ENCODE assay signal across 13 cellular contexts in the genomic region with DNA sequence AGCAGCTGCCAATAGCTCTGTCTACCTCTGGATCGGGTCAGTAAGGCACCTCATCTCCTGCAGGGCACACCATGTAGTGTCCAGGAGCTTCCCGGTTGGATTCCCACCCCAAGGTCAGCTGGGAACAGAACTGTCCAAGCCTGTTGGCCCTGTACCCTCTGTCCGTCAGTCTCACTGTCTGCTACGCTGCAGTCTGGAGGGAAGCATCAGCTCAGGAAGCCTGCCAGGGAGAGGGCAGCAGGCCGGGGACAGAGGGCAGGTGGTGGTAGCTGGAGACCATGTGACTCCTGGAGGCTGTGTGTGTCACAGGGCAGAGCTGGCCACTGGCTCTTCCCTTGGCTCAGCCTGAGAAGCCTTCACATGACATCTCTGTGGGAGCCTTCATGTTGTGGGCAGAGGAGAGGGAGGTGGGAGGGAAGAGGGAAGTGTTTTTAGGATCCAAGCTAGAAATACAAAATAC.
A peak's percentile ranks its signal among the peaks of the same experiment; 100 is the strongest.
DNase-seq lines count a peak whose midpoint lies in the region; ATAC-seq lines count a peak whose summit lies in the region.
"Had no signal": no experiment of that assay in that cellular context is flagged by ENCODE, and none has a peak within 500 bp of the region (broad histone marks: within the 10 kb centered on the region; RNA-seq: fewer than 3 reads in every experiment).

No MANE protein-coding gene starts in this region.

- peak overlapping the region; percentile 90 for H3K27ac ChIP-seq in right cardiac atrium (ENCODE audit: low read length)
- H3K27ac ChIP-seq in effector memory CD4-positive, alpha-beta T cell (ENCODE audit: insufficient read depth, low read length, poor library complexity, severe bottlenecking) = no peak overlapping the region

- H3K36me3 ChIP-seq in effector memory CD4-positive, alpha-beta T cell (ENCODE audit: control insufficient read depth, insufficient read depth, low read length) = no peaks in the 10 kb centered on the region

- H3K27me3 ChIP-seq in right cardiac atrium (ENCODE audit: control insufficient read depth, insufficient read depth) = no peaks in the 10 kb centered on the region
- H3K27me3 ChIP-seq in effector memory CD4-positive, alpha-beta T cell (replicated peaks; ENCODE audit: control insufficient read depth, insufficient read depth, low read length, poor library complexity, severe bottlenecking) = no peaks in the 10 kb centered on the region

- WGBS in right cardiac atrium = 54% methylated on average over 5 of the region's 5 CpGs

- intact Hi-C loops in right cardiac atrium (cut with DNase I) = loop anchor here in 1 of 4 donors (5.0 kb wide), 1 partner anchor 466 kb away; the partner anchor contains the start of gene NR4A3

- ATAC-seq in right cardiac atrium (peak; percentile 65 to 76), HG03196 (IDR thresholded peaks at IDR 0.05; ENCODE audit: unreplicated experiment) (no peak)
- ATAC-seq: activated CD4-positive, alpha-beta T cell treated with anti-CD3 and anti-CD28 coated beads for 36 hours; activated T-cell treated with anti-CD3 and anti-CD28 coated beads, Interleukin-2, amount 50 U/mL, for 4 hours; natural killer cell had no signal

- H3K9me3 ChIP-seq in right cardiac atrium (ENCODE audit: control insufficient read depth, low read length) = no peaks in the 10 kb centered on the region
- no peaks in the 10 kb centered on the region for H3K9me3 ChIP-seq in effector memory CD4-positive, alpha-beta T cell (ENCODE audit: control insufficient read depth, low read length)

- H3K4me1 ChIP-seq in right cardiac atrium (ENCODE audit: control insufficient read depth, insufficient read depth, low read length) = peaks cover 2% of the 10 kb centered on the region
- no peaks in the 10 kb centered on the region for H3K4me1 ChIP-seq in effector memory CD4-positive, alpha-beta T cell (ENCODE audit: control insufficient read depth, insufficient read depth, low read length, poor library complexity, severe bottlenecking)

- DNase-seq in Ammon's horn (ENCODE audit: low spot score) = peak; percentile 51
- peak; percentile 39 for DNase-seq in cerebellum (ENCODE audit: low spot score)
- DNase-seq in right cardiac atrium = peak; percentile 55 to 77 (median 74)
- peak; percentile 12 for DNase-seq in renal cortical epithelial cell (ENCODE audit: low read depth)
- no peak for DNase-seq in effector memory CD4-positive, alpha-beta T cell
- no peak for DNase-seq in activated effector memory CD4-positive, alpha-beta T cell treated with Interleukin-2 at 50 U/mL for 16 hours
- no peak for DNase-seq in inferior parietal cortex (ENCODE audit: extremely low spot score)
- DNase-seq: ACHN; activated CD4-positive, alpha-beta T cell treated with anti-CD3 and anti-CD28 coated beads for 36 hours; activated T-cell treated with anti-CD3 and anti-CD28 coated beads, Interleukin-2, amount 50 U/mL, for 4 hours; islet precursor cell; natural killer cell had no signal

- H3K4me3 ChIP-seq in right cardiac atrium (ENCODE audit: low read length) = no peak overlapping the region
- H3K4me3 ChIP-seq in effector memory CD4-positive, alpha-beta T cell (ENCODE audit: insufficient read depth, low read depth, low read length, poor library complexity, severe bottlenecking) = no peak overlapping the region

Comparison
In these comparisons a context has a peak if more than half of its experiments do, and no peak if none do; other contexts are left out.
1. DNase-seq: peak in Ammon's horn (single experiment), cerebellum (single experiment), right cardiac atrium (3 of 3) and renal cortical epithelial cell (single experiment); none in effector memory CD4-positive, alpha-beta T cell (0 of 3), activated effector memory CD4-positive, alpha-beta T cell treated with Interleukin-2 at 50 U/mL for 16 hours (single experiment) and inferior parietal cortex (single experiment).